In genomic region chr9:1951446-1951845, GRCh38 we compare ENCODE assay signal across 3 cellular contexts.
A peak's percentile ranks its signal among the peaks of the same experiment; 100 is the strongest.
TF ChIP-seq lines count a peak whose summit lies in the region.

No MANE protein-coding gene starts in this region.

TF ChIP-seq in liver, 16 proteins besides CTCF, POLR2A, EP300 and RAD21:
- no peak for TF ChIP-seq JUND (IDR thresholded peaks at IDR 0.05)
- TF ChIP-seq YY1 (IDR thresholded peaks at IDR 0.05), result peak; percentile 32
- peak; percentile 76 to 80 for TF ChIP-seq RXRA (IDR thresholded peaks at IDR 0.05)
- TF ChIP-seq HNF4A (conservative IDR thresholded peaks at IDR 0.05), result peak; percentile 52 to 62
- no peak for TF ChIP-seq NR2F2 (IDR thresholded peaks at IDR 0.05)
- peak; percentile 49 for TF ChIP-seq SP1 (IDR thresholded peaks at IDR 0.05)
- TF ChIP-seq ATF3 (IDR thresholded peaks at IDR 0.05), result no peak
- no peak for TF ChIP-seq HNF4G (IDR thresholded peaks at IDR 0.05)
- TF ChIP-seq EGR1 (IDR thresholded peaks at IDR 0.05; ENCODE audit: low read depth in 2 of 2), result no peak
- TF ChIP-seq GABPA (IDR thresholded peaks at IDR 0.05 in 1 of 2, conservative IDR thresholded peaks at IDR 0.05 in 1 of 2), result no peak
- TF ChIP-seq FOXA1 (IDR thresholded peaks at IDR 0.05), result no peak
- TF ChIP-seq, protein P1, sequence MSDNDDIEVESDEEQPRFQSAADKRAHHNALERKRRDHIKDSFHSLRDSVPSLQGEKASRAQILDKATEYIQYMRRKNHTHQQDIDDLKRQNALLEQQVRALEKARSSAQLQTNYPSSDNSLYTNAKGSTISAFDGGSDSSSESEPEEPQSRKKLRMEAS (IDR thresholded peaks at IDR 0.05), result no peak
- peak; percentile 60 for TF ChIP-seq FOXA2 (IDR thresholded peaks at IDR 0.05)
- TF ChIP-seq, protein P2, sequence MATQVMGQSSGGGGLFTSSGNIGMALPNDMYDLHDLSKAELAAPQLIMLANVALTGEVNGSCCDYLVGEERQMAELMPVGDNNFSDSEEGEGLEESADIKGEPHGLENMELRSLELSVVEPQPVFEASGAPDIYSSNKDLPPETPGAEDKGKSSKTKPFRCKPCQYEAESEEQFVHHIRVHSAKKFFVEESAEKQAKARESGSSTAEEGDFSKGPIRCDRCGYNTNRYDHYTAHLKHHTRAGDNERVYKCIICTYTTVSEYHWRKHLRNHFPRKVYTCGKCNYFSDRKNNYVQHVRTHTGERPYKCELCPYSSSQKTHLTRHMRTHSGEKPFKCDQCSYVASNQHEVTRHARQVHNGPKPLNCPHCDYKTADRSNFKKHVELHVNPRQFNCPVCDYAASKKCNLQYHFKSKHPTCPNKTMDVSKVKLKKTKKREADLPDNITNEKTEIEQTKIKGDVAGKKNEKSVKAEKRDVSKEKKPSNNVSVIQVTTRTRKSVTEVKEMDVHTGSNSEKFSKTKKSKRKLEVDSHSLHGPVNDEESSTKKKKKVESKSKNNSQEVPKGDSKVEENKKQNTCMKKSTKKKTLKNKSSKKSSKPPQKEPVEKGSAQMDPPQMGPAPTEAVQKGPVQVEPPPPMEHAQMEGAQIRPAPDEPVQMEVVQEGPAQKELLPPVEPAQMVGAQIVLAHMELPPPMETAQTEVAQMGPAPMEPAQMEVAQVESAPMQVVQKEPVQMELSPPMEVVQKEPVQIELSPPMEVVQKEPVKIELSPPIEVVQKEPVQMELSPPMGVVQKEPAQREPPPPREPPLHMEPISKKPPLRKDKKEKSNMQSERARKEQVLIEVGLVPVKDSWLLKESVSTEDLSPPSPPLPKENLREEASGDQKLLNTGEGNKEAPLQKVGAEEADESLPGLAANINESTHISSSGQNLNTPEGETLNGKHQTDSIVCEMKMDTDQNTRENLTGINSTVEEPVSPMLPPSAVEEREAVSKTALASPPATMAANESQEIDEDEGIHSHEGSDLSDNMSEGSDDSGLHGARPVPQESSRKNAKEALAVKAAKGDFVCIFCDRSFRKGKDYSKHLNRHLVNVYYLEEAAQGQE (IDR thresholded peaks at IDR 0.05), result no peak
TF ChIP-seq in liver: peak in this region for 5.

TF ChIP-seq in HepG2, 621 proteins besides CTCF, POLR2A, EP300 and RAD21:
- TF ChIP-seq ZNF326 (CRISPR knock-in tag; IDR thresholded peaks at IDR 0.05; ENCODE audit: borderline replicate concordance) (no peak), ZFP91 (CRISPR knock-in tag; IDR thresholded peaks at IDR 0.05; ENCODE audit: borderline replicate concordance) (no peak), ZNF12 (CRISPR knock-in tag; IDR thresholded peaks at IDR 0.05) (no peak), FOXO1 (CRISPR knock-in tag; IDR thresholded peaks at IDR 0.05) (no peak), MAFF (IDR thresholded peaks at IDR 0.05; ENCODE audit: low read depth, low read length) (no peak), EZH2 (conservative IDR thresholded peaks at IDR 0.05; ENCODE audit: low read depth, low read length) (no peak)

TF ChIP-seq in H1, 55 proteins besides CTCF, POLR2A, EP300 and RAD21:
- TF ChIP-seq HDAC2 (IDR thresholded peaks at IDR 0.05; ENCODE audit: borderline replicate concordance in 1 of 2, low read depth in 2 of 2, low read length in 2 of 2) (no peak), TAF7 (optimal IDR thresholded peaks at IDR 0.05; ENCODE audit: borderline replicate concordance, low read depth, low read length) (no peak), JUN (IDR thresholded peaks at IDR 0.05; ENCODE audit: low read depth, low read length) (no peak), RXRA (IDR thresholded peaks at IDR 0.05; ENCODE audit: insufficient read depth, low read depth, low read length) (no peak), SP2 (IDR thresholded peaks at IDR 0.05; ENCODE audit: low read length) (no peak), JUND (IDR thresholded peaks at IDR 0.05; ENCODE audit: low read length) (no peak)
